Comparison of ENCODE assay signal across 17 cellular contexts in the genomic region with DNA sequence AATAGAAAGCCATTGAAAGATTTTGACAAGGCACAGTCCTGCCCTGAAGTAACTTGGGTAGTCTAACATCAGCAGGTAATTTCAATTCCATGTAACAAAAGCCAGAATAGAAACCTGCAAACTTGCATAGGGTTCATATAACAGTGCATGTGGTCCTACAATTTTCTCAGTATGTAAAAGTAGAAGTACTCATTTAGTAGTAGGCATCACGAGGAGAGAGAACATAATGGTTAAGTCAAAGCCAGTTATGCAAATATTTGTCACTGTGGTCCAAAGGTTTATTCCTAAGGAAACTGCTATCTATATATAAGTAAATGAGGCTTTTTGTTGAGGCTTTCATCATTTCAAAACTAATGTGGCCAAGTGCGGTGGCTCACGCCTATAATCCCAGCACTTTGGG.
"Had no signal": no experiment of that assay in that cellular context is flagged by ENCODE, and none has a peak within 500 bp of the region (broad histone marks: within the 10 kb centered on the region; RNA-seq: fewer than 3 reads in every experiment).

No MANE protein-coding gene starts in this region.

- H3K9me3 ChIP-seq: sigmoid colon, spleen, tibial artery, uterus had no signal

- H3K4me1 Mint-ChIP-seq: mesothelial cell of epicardium, nephron, WTC11 had no signal

- H3K9me3 Mint-ChIP-seq: activated T-helper 1 cell treated with anti-CD3 and anti-CD28 coated beads, Interleukin-12 subunit alpha, Interleukin-12 subunit beta, Interleukin-2, Interleukin-4 antibody, amounts not matched to agents 30 ng/mL and 10 ng/mL and 1 ng/mL, durations not matched to agents 14 hours and 24 hours and 36 hours; mesothelial cell of epicardium; nephron; T-helper 2 cell treated with Interferon-gamma antibody and Interleukin-4, amounts not matched to agents 5 μg/mL and 100 μg/mL, for 36 hours; WTC11 had no signal

- H3K27me3 ChIP-seq: sigmoid colon, spleen, tibial artery, uterus had no signal

- H3K4me1 ChIP-seq: tibial artery, uterus had no signal

- H3K27ac Mint-ChIP-seq: activated CD4-positive, alpha-beta T cell treated with anti-CD3 and anti-CD28 coated beads for 36 hours; activated T-helper 1 cell treated with anti-CD3 and anti-CD28 coated beads, Interleukin-12 subunit alpha, Interleukin-12 subunit beta, Interleukin-2, Interleukin-4 antibody, amounts not matched to agents 30 ng/mL and 10 ng/mL and 1 ng/mL, durations not matched to agents 14 hours and 24 hours and 36 hours; mesothelial cell of epicardium; nephron; T-helper 2 cell treated with Interferon-gamma antibody and Interleukin-4, amounts not matched to agents 5 μg/mL and 100 μg/mL, for 36 hours had no signal

- DNase-seq: activated CD4-positive, alpha-beta T cell treated with anti-CD3 and anti-CD28 coated beads for 36 hours; amygdala; caudate nucleus; foreskin fibroblast; hippocampal formation; left cardiac atrium; sigmoid colon; spleen; stimulated activated naive CD4-positive, alpha-beta T cell treated with Interleukin-2 at 50 U/mL for 16 hours; tibial artery; uterus had no signal

- H3K36me3 ChIP-seq: uterus had no signal

- H3K4me3 ChIP-seq: sigmoid colon, spleen, tibial artery, uterus had no signal

- H3K27ac ChIP-seq: sigmoid colon, tibial artery, uterus had no signal

- ATAC-seq: activated CD4-positive, alpha-beta T cell treated with anti-CD3 and anti-CD28 coated beads for 36 hours; left cardiac atrium; WTC11 had no signal

- H3K4me3 Mint-ChIP-seq: activated CD4-positive, alpha-beta T cell treated with anti-CD3 and anti-CD28 coated beads for 36 hours; activated naive CD8-positive, alpha-beta T cell; activated T-helper 1 cell treated with anti-CD3 and anti-CD28 coated beads, Interleukin-12 subunit alpha, Interleukin-12 subunit beta, Interleukin-2, Interleukin-4 antibody, amounts not matched to agents 30 ng/mL and 10 ng/mL and 1 ng/mL, durations not matched to agents 14 hours and 24 hours and 36 hours; mesothelial cell of epicardium; nephron; T-helper 2 cell treated with Interferon-gamma antibody and Interleukin-4, amounts not matched to agents 5 μg/mL and 100 μg/mL, for 36 hours; WTC11 had no signal

- H3K27me3 Mint-ChIP-seq: activated CD4-positive, alpha-beta T cell treated with anti-CD3 and anti-CD28 coated beads for 36 hours; activated naive CD8-positive, alpha-beta T cell had no signal
